8 cellular contexts compared by ENCODE assay signal in genomic region chr6:43575772-43576551, GRCh38.
DNase-seq lines count a peak whose midpoint lies in the region; ATAC-seq and TF ChIP-seq lines count a peak whose summit lies in the region.

POLH (plus strand) TSS chr6:43576185; CDS start chr6:43582320, 6,135 bp downstream.
XPO5 (minus strand) TSS chr6:43576038; CDS start chr6:43575864, 174 bp downstream.

- peak within 1 kb of the TSS; percentile 98 for H3K4me3 Mint-ChIP-seq in central memory CD8-positive, alpha-beta T cell

- H3K27ac Mint-ChIP-seq in central memory CD8-positive, alpha-beta T cell (ENCODE audit: low read depth): peak within 1 kb of the TSS; percentile 91

- ATAC-seq in GM19035 (IDR thresholded peaks at IDR 0.05; ENCODE audit: unreplicated experiment) (peak; percentile 86), HG03342 (IDR thresholded peaks at IDR 0.05; ENCODE audit: unreplicated experiment) (peak; percentile 85)
- peak; percentile 94 for ATAC-seq in central memory CD8-positive, alpha-beta T cell (replicated peaks; ENCODE audit: extremely low read depth, poor library complexity, severe bottlenecking)

- peaks cover 28% of the 10 kb centered on the region for H3K4me1 Mint-ChIP-seq in central memory CD8-positive, alpha-beta T cell

- H3K9me3 Mint-ChIP-seq in central memory CD8-positive, alpha-beta T cell: no peaks in the 10 kb centered on the region

- H3K36me3 Mint-ChIP-seq in central memory CD8-positive, alpha-beta T cell (ENCODE audit: insufficient read depth): peaks cover 27% of the 10 kb centered on the region

- no peaks in the 10 kb centered on the region for H3K27me3 Mint-ChIP-seq in central memory CD8-positive, alpha-beta T cell

- peak; percentile 23 for TF ChIP-seq CTCF in AG09319 (IDR thresholded peaks at IDR 0.05; ENCODE audit: low read depth, low read length)

- DNase-seq in AG09319 (ENCODE audit: extremely low read depth, low read depth) (peak; percentile 80), NCI-H446 (lab: John Stamatoyannopoulos, UW) (peak; percentile 84 to 94), iris pigment epithelial cell (ENCODE audit: low read depth) (peak; percentile 93)
- DNase-seq in activated CD4-positive, CD25-positive, alpha-beta regulatory T cell treated with anti-CD3 and anti-CD28 coated beads, Interleukin-2, amount 50 U/mL, for 16 hours (ENCODE audit: low read depth, low spot score): peak; percentile 80
- peak; percentile 78 to 84 for DNase-seq in central memory CD8-positive, alpha-beta T cell (ENCODE audit: low spot score in 2 of 2)
- peak; percentile 80 to 89 for DNase-seq in stimulated activated CD4-positive, alpha-beta T cell treated with anti-CD3 and anti-CD28 coated beads, Interleukin-12 subunit alpha, Interleukin-12 subunit beta, amount 100 ng/mL, for 24 hours (ENCODE audit: low read depth in 2 of 2)

Comparison
In these comparisons a context has a peak if more than half of its experiments do, and no peak if none do; other contexts are left out.
1. Peak in every context shown above with its lines: DNase-seq and ATAC-seq.